Comparison of ENCODE assay signal across 8 cellular contexts in the genomic region with DNA sequence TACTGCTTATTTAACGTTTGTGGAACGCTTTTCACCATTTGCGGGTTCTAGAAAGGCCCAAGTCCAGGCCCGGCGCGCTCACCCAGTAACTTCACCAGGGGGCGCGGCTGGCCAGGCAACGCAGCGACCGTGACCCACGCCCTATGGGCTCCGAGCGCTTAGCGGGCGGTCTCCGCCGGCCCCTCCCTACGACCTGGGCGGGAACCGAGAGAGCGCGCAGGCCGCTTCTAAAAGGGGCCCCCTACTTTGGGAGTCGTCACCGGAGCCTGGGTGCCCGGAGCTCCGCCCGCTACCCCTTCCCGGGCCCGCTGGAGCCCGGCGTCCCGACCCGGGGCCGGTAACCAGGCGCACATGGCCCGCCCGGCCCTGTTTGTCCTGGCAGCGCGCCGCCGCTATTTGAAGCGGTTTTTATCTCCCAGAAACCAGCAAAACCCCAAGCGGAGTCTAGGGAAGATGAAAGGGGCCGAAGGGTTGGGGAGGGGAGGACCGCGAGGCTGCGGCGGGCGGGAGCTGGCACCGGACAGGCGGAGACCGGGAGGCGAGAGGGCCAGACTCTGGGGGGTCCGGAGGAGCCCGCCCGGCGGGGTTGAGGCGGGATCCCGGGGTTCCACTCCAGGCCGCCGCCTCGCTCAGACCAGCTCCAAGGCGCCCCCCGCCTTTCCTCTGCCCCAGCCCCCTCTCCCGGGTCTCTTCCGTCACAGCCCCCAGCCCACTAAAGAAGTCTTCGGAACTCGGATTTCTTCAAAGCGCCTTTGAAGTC. TPM values are rescaled to one million over a fixed set of nuclear protein-coding genes. Genes with fewer than 3 reads are reported as not detected.
DNase-seq lines count a peak whose midpoint lies in the region; ATAC-seq and TF ChIP-seq lines count a peak whose summit lies in the region.

No MANE protein-coding gene starts in this region.

- H3K27ac ChIP-seq in trophoblast cell (ENCODE audit: low read depth, low read length), result no peak overlapping the region
- peak overlapping the region; percentile 84 to 98 (median 96) for H3K27ac ChIP-seq in tibial nerve

- H2AFZ ChIP-seq in trophoblast cell (ENCODE audit: insufficient read depth, low read length, poor library complexity), result peak overlapping the region; percentile 77

- H3K14ac ChIP-seq in trophoblast cell (ENCODE audit: low read length), result peak overlapping the region; percentile 11

- peak; percentile 88 for TF ChIP-seq CTCF in HFFc6 (IDR thresholded peaks at IDR 0.05)
- peak; percentile 55 for TF ChIP-seq CTCF in NB4 (IDR thresholded peaks at IDR 0.05; ENCODE audit: low read depth, low read length)
- peak; percentile 76 to 96 (median 91) for TF ChIP-seq CTCF in tibial nerve (IDR thresholded peaks at IDR 0.05)

- H2BK5ac ChIP-seq in trophoblast cell (ENCODE audit: low read depth, low read length, poor library complexity), result no peak overlapping the region

- H3K27me3 ChIP-seq in trophoblast cell (ENCODE audit: insufficient read depth, low read length) (peaks cover 19% of the 10 kb centered on the region), tibial nerve (no peaks in the 10 kb centered on the region)

- H3K4me1 ChIP-seq in trophoblast cell (ENCODE audit: control insufficient read depth in 1 of 2, insufficient read depth in 2 of 2, low read length in 2 of 2) (peaks cover 3 to 17% of the 10 kb centered on the region in 2 experiments), tibial nerve (peaks cover 0 to 46% (median 32%) of the 10 kb centered on the region in 4 donors)

- no peak overlapping the region for H3K4ac ChIP-seq in trophoblast cell (ENCODE audit: low read depth, low read length)

- TF ChIP-seq POLR2A in NB4 (IDR thresholded peaks at IDR 0.05; ENCODE audit: extremely low read depth, insufficient read length) (peak; percentile 54), tibial nerve (IDR thresholded peaks at IDR 0.05) (peak; percentile 77 to 93)

- H3K9me3 ChIP-seq in trophoblast cell (ENCODE audit: insufficient read depth, low read depth, low read length) (peaks cover 2% of the 10 kb centered on the region), tibial nerve (no peaks in the 10 kb centered on the region)

- H3K27ac Mint-ChIP-seq in HFFc6, result peak overlapping the region; percentile 97
- peak overlapping the region; percentile 95 for H3K27ac Mint-ChIP-seq in activated naive CD8-positive, alpha-beta T cell

- H3K4me2 ChIP-seq in trophoblast cell (ENCODE audit: low read length), result peak overlapping the region; percentile 96

- TF ChIP-seq EP300 in tibial nerve (IDR thresholded peaks at IDR 0.05), result peak; percentile 48 to 91

- H3K18ac ChIP-seq in trophoblast cell (ENCODE audit: low read length), result no peak overlapping the region

- peaks cover 9% of the 10 kb centered on the region for H3K79me1 ChIP-seq in trophoblast cell (ENCODE audit: low read length)

- H2AK5ac ChIP-seq in trophoblast cell (ENCODE audit: low read length), result no peak overlapping the region

- H3K23ac ChIP-seq in trophoblast cell (ENCODE audit: low read length), result no peak overlapping the region

- peaks cover 2% of the 10 kb centered on the region for H3K79me2 ChIP-seq in trophoblast cell (ENCODE audit: control insufficient read depth, insufficient read depth, low read length, poor library complexity)

- H4K91ac ChIP-seq in trophoblast cell (ENCODE audit: low read depth, low read length), result peak overlapping the region; percentile 75

- no peak overlapping the region for H2BK12ac ChIP-seq in trophoblast cell (ENCODE audit: low read length)

- intact Hi-C loops in Right ventricle myocardium superior (cut with DNase I), result loop anchor here (1.0 to 10.0 kb wide), 2 partner anchors 20 to 180 kb away; a partner anchor contains a TSS

- H3K4me1 Mint-ChIP-seq in HFFc6 (ENCODE audit: low read depth), result peaks cover 40% of the 10 kb centered on the region
- H3K4me1 Mint-ChIP-seq in activated naive CD8-positive, alpha-beta T cell (ENCODE audit: low read depth), result peaks cover 39% of the 10 kb centered on the region

- peak overlapping the region; percentile 67 for H3K9ac ChIP-seq in trophoblast cell (ENCODE audit: low read length)

- H4K12ac ChIP-seq in trophoblast cell (ENCODE audit: low read depth, low read length), result no peak overlapping the region

- H2BK120ac ChIP-seq in trophoblast cell (ENCODE audit: insufficient read depth, low read length, poor library complexity), result peak overlapping the region; percentile 15

- ATAC-seq in SK-N-SH treated with all-trans-retinoic acid at 6 μM for 48 hours (peak; percentile 83), Right ventricle myocardium superior (ENCODE audit: poor library complexity) (peak; percentile 87)

- peak overlapping the region; percentile 82 for H4K8ac ChIP-seq in trophoblast cell (ENCODE audit: low read depth, low read length)

- H3K4me3 ChIP-seq in GM08714 (ENCODE audit: low read length), result peak overlapping the region; percentile 70
- peak overlapping the region; percentile 64 for H3K4me3 ChIP-seq in NB4 (ENCODE audit: low read depth, low read length)
- H3K4me3 ChIP-seq in trophoblast cell (ENCODE audit: low read depth, low read length), result peak overlapping the region; percentile 66
- H3K4me3 ChIP-seq in tibial nerve, result peak overlapping the region; percentile 56 to 96 (median 67)

- H3K36me3 ChIP-seq in trophoblast cell (ENCODE audit: control insufficient read depth in 1 of 2, insufficient read depth in 2 of 2, low read length in 2 of 2) (no peaks in the 10 kb centered on the region), tibial nerve (no peaks in the 10 kb centered on the region)

- no CpG with 5 or more reads among the region's 71 CpGs for WGBS in trophoblast cell (ENCODE audit: extremely low coverage, insufficient coverage, insufficient read length)
- WGBS in tibial nerve, 2 donors, result 0% methylated on average over 36 to 58 of the region's 71 CpGs

- no peaks in the 10 kb centered on the region for H3K36me3 Mint-ChIP-seq in HFFc6 (ENCODE audit: low read depth)
- no peaks in the 10 kb centered on the region for H3K36me3 Mint-ChIP-seq in activated naive CD8-positive, alpha-beta T cell

- DNase-seq in HFFc6 (peak; percentile 85), NB4 (ENCODE audit: low read depth) (peak; percentile 96), Right ventricle myocardium superior (peak; percentile 96), trophoblast cell (peak; percentile 85 to 90), tibial nerve (ENCODE audit: low spot score in 2 of 2) (peak; percentile 90 to 91)

- H3K9me3 Mint-ChIP-seq in HFFc6, result no peaks in the 10 kb centered on the region
- H3K9me3 Mint-ChIP-seq in activated naive CD8-positive, alpha-beta T cell (ENCODE audit: low read depth), result no peaks in the 10 kb centered on the region

- H3K27me3 Mint-ChIP-seq in HFFc6 (ENCODE audit: insufficient read depth), result peaks cover 12% of the 10 kb centered on the region
- no peaks in the 10 kb centered on the region for H3K27me3 Mint-ChIP-seq in activated naive CD8-positive, alpha-beta T cell

- peak overlapping the region; percentile 89 for H3K4me3 Mint-ChIP-seq in HFFc6
- peak overlapping the region; percentile 90 for H3K4me3 Mint-ChIP-seq in activated naive CD8-positive, alpha-beta T cell

TF ChIP-seq in SK-N-SH treated with all-trans-retinoic acid at 6 μM for 48 hours, 23 proteins besides CTCF, POLR2A, EP300 and RAD21:
- TF ChIP-seq ZNF70 (CRISPR knock-in tag; IDR thresholded peaks at IDR 0.05), result no peak
- no peak for TF ChIP-seq ZFP30 (CRISPR knock-in tag; IDR thresholded peaks at IDR 0.05)
- TF ChIP-seq ESRRG (CRISPR knock-in tag; IDR thresholded peaks at IDR 0.05), result no peak
- peak; percentile 90 for TF ChIP-seq ZFP3 (CRISPR knock-in tag; IDR thresholded peaks at IDR 0.05)
- no peak for TF ChIP-seq RARB (CRISPR knock-in tag; IDR thresholded peaks at IDR 0.05)
- TF ChIP-seq, protein P1, sequence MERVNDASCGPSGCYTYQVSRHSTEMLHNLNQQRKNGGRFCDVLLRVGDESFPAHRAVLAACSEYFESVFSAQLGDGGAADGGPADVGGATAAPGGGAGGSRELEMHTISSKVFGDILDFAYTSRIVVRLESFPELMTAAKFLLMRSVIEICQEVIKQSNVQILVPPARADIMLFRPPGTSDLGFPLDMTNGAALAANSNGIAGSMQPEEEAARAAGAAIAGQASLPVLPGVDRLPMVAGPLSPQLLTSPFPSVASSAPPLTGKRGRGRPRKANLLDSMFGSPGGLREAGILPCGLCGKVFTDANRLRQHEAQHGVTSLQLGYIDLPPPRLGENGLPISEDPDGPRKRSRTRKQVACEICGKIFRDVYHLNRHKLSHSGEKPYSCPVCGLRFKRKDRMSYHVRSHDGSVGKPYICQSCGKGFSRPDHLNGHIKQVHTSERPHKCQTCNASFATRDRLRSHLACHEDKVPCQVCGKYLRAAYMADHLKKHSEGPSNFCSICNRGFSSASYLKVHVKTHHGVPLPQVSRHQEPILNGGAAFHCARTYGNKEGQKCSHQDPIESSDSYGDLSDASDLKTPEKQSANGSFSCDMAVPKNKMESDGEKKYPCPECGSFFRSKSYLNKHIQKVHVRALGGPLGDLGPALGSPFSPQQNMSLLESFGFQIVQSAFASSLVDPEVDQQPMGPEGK (CRISPR knock-in tag; IDR thresholded peaks at IDR 0.05; ENCODE audit: borderline replicate concordance), result peak; percentile 33; the same call in 1 of the 2 replicates
- no peak for TF ChIP-seq OSR1 (CRISPR knock-in tag; IDR thresholded peaks at IDR 0.05)

RNA-seq across cellular contexts. Expression of a gene that starts 3.5 kb away (rescaled TPM):
- 10 to 100 TPM; 44.0 to 63.5 (median 54.0) TPM for total RNA-seq in HFFc6 (2021; fragmentation: NEBNext Ultra II Directional; extraction: Animal tissue kit (Norgen Biotek cat#: 25700))
- 40.9 TPM for total RNA-seq in Right ventricle myocardium superior
- polyA plus RNA-seq in trophoblast cell (2013), result 36.5 and 38.2 TPM in 2 replicates
- 10 to 100 TPM; 55.5 to 76.8 (median 64.5) TPM for total RNA-seq in tibial nerve

RNA-seq across cellular contexts. Expression of a gene that starts 11.2 kb away (rescaled TPM):
- not detected for total RNA-seq in HFFc6 (2021; fragmentation: NEBNext Ultra II Directional; extraction: Animal tissue kit (Norgen Biotek cat#: 25700))
- total RNA-seq in Right ventricle myocardium superior (not detected), tibial nerve (under 1 TPM in 1 of 4 donors, not detected in 3; 0.21 TPM)
- polyA plus RNA-seq in trophoblast cell (2013), result 0.03 TPM in 1 of 2 replicates, not detected in the other

RNA-seq across cellular contexts. Expression of a gene that starts 25.5 kb away (rescaled TPM):
- total RNA-seq in HFFc6 (2021; fragmentation: NEBNext Ultra II Directional; extraction: Animal tissue kit (Norgen Biotek cat#: 25700)), result 10 to 100 TPM; 59.8 to 76.0 (median 68.3) TPM
- 37.0 TPM for total RNA-seq in Right ventricle myocardium superior
- polyA plus RNA-seq in trophoblast cell (2013), result 44.5 and 48.7 TPM in 2 replicates
- total RNA-seq in tibial nerve, result 10 to 100 TPM; 49.2 to 82.8 (median 54.3) TPM

RNA-seq across cellular contexts. Expression of a gene that starts 29.6 kb away (rescaled TPM):
- 100 to 1,000 TPM; 502 to 568 (median 534) TPM for total RNA-seq in HFFc6 (2021; fragmentation: NEBNext Ultra II Directional; extraction: Animal tissue kit (Norgen Biotek cat#: 25700))
- total RNA-seq in Right ventricle myocardium superior (359 TPM), tibial nerve (100 to 1,000 TPM; 518 to 673 (median 591) TPM)
- 302 and 315 TPM in 2 replicates for polyA plus RNA-seq in trophoblast cell (2013)

RNA-seq across cellular contexts. Expression of a gene that starts 55.0 kb away (rescaled TPM):
- 10 to 100 TPM; 38.2 to 51.8 (median 43.5) TPM for total RNA-seq in HFFc6 (2021; fragmentation: NEBNext Ultra II Directional; extraction: Animal tissue kit (Norgen Biotek cat#: 25700))
- total RNA-seq in Right ventricle myocardium superior (26.3 TPM), tibial nerve (10 to 100 TPM; 45.3 to 81.5 (median 65.0) TPM)
- 50.5 and 51.4 TPM in 2 replicates for polyA plus RNA-seq in trophoblast cell (2013)
